In the genomic region with DNA sequence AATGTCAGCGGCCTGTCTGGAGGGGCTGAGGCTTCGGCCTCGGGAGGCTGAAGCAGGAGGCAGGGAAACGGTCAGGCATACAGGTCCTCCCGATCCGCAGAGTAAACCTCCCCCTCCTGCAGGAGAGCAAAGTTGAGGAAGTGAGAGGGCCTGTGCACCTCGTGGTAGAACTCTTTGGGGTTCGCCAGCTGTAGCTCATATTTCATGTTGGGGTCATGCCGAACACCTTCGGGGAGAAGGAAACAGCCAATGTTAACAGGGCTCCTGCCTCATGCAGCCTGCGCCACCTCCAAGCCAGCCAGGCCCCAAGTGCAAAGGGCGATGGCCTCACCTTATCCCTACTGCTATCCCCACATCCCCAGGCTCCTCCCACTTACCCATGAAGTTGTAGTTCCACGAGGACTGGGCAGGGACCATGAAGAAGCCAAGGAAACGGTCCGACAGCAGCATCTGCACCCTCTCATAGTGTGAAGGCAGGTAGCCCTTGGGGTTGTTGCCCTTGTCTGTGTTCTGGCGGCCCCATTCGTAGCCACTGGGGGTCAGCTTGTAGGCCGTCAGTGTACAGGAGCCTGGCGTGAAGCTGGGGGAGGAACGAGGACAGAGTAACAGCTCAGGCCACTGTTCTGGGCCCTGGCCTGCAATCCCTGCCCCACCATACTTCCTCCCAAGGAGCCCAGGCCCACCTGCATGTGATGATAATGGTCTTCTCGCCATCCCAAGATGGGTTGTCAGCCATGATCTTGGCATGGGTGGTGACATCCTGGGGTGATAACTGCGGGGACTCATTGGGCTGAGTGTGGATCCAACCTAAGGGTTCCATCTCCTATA, we compare ENCODE assay signal across 14 cellular contexts. TPM values are rescaled to one million over a fixed set of nuclear protein-coding genes. Genes with fewer than 3 reads are reported as not detected.
A peak's percentile ranks its signal among the peaks of the same experiment; 100 is the strongest.
DNase-seq lines count a peak whose midpoint lies in the region; ATAC-seq and TF ChIP-seq lines count a peak whose summit lies in the region.
"Had no signal": no experiment of that assay in that cellular context is flagged by ENCODE, and none has a peak within 500 bp of the region (broad histone marks: within the 10 kb centered on the region; RNA-seq: fewer than 3 reads in every experiment).

No MANE protein-coding gene starts in this region.

- intact Hi-C loops in CD4-positive, alpha-beta T cell (cut with DNase I, micrococcal nuclease): loop anchor here in 1 of 2 experiments (1.0 kb wide), 1 partner anchor 32 kb away; no protein-coding TSS in a partner anchor
- intact Hi-C loops in esophagus muscularis mucosa (cut with DNase I): no loop called here
- intact Hi-C loops in gastrocnemius medialis (cut with DNase I; ENCODE audit: low total_unique reads): no loop called here

- POLR2A ChIA-PET in CD4-positive, alpha-beta T cell (lab: Charles Lee): interaction anchor here (3.1 to 3.9 kb wide), 3 partner anchors 22 to 135 kb away, joined by 16 to 44 read pairs (median 29); partner anchors contain the start of genes INPP5K, PRPF8 and SLC43A2

- H3K4me1 ChIP-seq in esophagus muscularis mucosa: peaks cover 37 to 46% (median 44%) of the 10 kb centered on the region in 4 donors
- H3K4me1 ChIP-seq in gastrocnemius medialis: peaks cover 30 to 33% of the 10 kb centered on the region in 2 donors
- H3K4me1 ChIP-seq in HAP-1: peaks cover 7% of the 10 kb centered on the region

- no peak overlapping the region for H3K27ac ChIP-seq in CD4-positive, alpha-beta T cell (ENCODE audit: low read depth, low read length)
- peak overlapping the region; percentile 97 to 100 (median 98) for H3K27ac ChIP-seq in esophagus muscularis mucosa (replicated peaks in 1 of 4)
- peak overlapping the region; percentile 95 to 100 (median 99) for H3K27ac ChIP-seq in gastrocnemius medialis

- H3K9me3 ChIP-seq in CD4-positive, alpha-beta T cell (ENCODE audit: control insufficient read depth, low read length): no peaks in the 10 kb centered on the region
- H3K9me3 ChIP-seq in esophagus muscularis mucosa: no peaks in the 10 kb centered on the region
- H3K9me3 ChIP-seq in gastrocnemius medialis: no peaks in the 10 kb centered on the region
- H3K9me3 ChIP-seq in HAP-1: no peaks in the 10 kb centered on the region

- ATAC-seq in CD4-positive, alpha-beta T cell (ENCODE audit: poor library complexity): no peak
- no peak for ATAC-seq in gastrocnemius medialis

- TF ChIP-seq EP300 in esophagus muscularis mucosa (IDR thresholded peaks at IDR 0.05): no peak

- TF ChIP-seq CTCF in CD4-positive, alpha-beta T cell (IDR thresholded peaks at IDR 0.05): no peak
- no peak for TF ChIP-seq CTCF in esophagus muscularis mucosa (IDR thresholded peaks at IDR 0.05)
- no peak for TF ChIP-seq CTCF in gastrocnemius medialis (IDR thresholded peaks at IDR 0.05 in 4 of 5, conservative IDR thresholded peaks at IDR 0.05 in 1 of 5)

- in situ Hi-C loops in gastrocnemius medialis (cut with MboI; ENCODE audit: low sequenced_read_pairs in 4 of 4): loop anchor here (25.0 kb wide), 3 partner anchors 136 to 386 kb away; partner anchors contain the start of genes DPH1 (in 3 of the 4), OVCA2 (in 3 of the 4) and RTN4RL1 (in 3 of the 4)
- in situ Hi-C loops in HAP-1 (cut with MboI; ENCODE audit: low sequenced_read_pairs): no loop called here

- WGBS in esophagus muscularis mucosa: 83% methylated on average over 13 of the region's 22 CpGs

- peak overlapping the region; percentile 34 for H3K4me3 Mint-ChIP-seq in CD4-positive, alpha-beta T cell

- CTCF ChIA-PET in CD4-positive, alpha-beta T cell (lab: Charles Lee): interaction anchor here (1.3 to 2.9 kb wide), 3 partner anchors 10 to 21 kb away, joined by 3 to 8 read pairs (median 3); no protein-coding TSS in a partner anchor

- TF ChIP-seq POLR2A in esophagus muscularis mucosa (IDR thresholded peaks at IDR 0.05; ENCODE audit: low read depth): no peak
- TF ChIP-seq POLR2A in gastrocnemius medialis (IDR thresholded peaks at IDR 0.05): no peak

- H3K36me3 ChIP-seq in esophagus muscularis mucosa: peaks cover 55 to 64% (median 58%) of the 10 kb centered on the region in 4 donors
- peaks cover 9 to 58% of the 10 kb centered on the region in 2 donors for H3K36me3 ChIP-seq in gastrocnemius medialis
- H3K36me3 ChIP-seq in HAP-1 (replicated peaks): peaks cover 61% of the 10 kb centered on the region

- H3K27me3 Mint-ChIP-seq in CD4-positive, alpha-beta T cell: no peaks in the 10 kb centered on the region

- H3K4me1 Mint-ChIP-seq in CD4-positive, alpha-beta T cell (ENCODE audit: low read depth): peaks cover 5% of the 10 kb centered on the region

- DNase-seq in CD4-positive, alpha-beta T cell: no peak
- DNase-seq in OCI-M1 (lab: John Stamatoyannopoulos, UW): peak; percentile 5
- no peak for DNase-seq in esophagus muscularis mucosa (ENCODE audit: extremely low spot score)
- peak in 1 of 2 donors; percentile 29 for DNase-seq in gastrocnemius medialis
- DNase-seq in HAP-1 (ENCODE audit: low spot score in 2 of 2): no peak
- DNase-seq in DMS79 treated with DMSO at 0.1 percent for 48 hours (lab: John Stamatoyannopoulos, UW): no peak
- no peak for DNase-seq in NCI-H146 (lab: John Stamatoyannopoulos, UW)
- DNase-seq in NCI-H1694 treated with DMSO at 0.1 percent for 48 hours (lab: John Stamatoyannopoulos, UW): no peak
- DNase-seq: activated CD4-positive, alpha-beta T cell treated with anti-CD3 and anti-CD28 coated beads, Interleukin-2, amount 50 U/mL, for 48 hours; activated naive CD4-positive, alpha-beta T cell treated with anti-CD3 and anti-CD28 coated beads for 36 hours; mesendoderm; NCI-H1092; NCI-H69 had no signal

- H3K4me3 ChIP-seq in esophagus muscularis mucosa (no peak overlapping the region), gastrocnemius medialis (no peak overlapping the region), HAP-1 (no peak overlapping the region)

- H3K27ac Mint-ChIP-seq in CD4-positive, alpha-beta T cell: peak overlapping the region; percentile 27
- H3K27ac Mint-ChIP-seq: activated naive CD4-positive, alpha-beta T cell treated with anti-CD3 and anti-CD28 coated beads for 36 hours had no signal

- no peaks in the 10 kb centered on the region for H3K27me3 ChIP-seq in CD4-positive, alpha-beta T cell (ENCODE audit: control insufficient read depth, insufficient read depth, low read length)
- H3K27me3 ChIP-seq in esophagus muscularis mucosa: peaks cover 0 to 3% (median 0%) of the 10 kb centered on the region in 4 donors
- H3K27me3 ChIP-seq in gastrocnemius medialis: no peaks in the 10 kb centered on the region
- H3K27me3 ChIP-seq in HAP-1 (ENCODE audit: low read depth): no peaks in the 10 kb centered on the region
- H3K27me3 ChIP-seq: dorsolateral prefrontal cortex had no signal

- no peaks in the 10 kb centered on the region for H3K9me3 Mint-ChIP-seq in CD4-positive, alpha-beta T cell
- H3K9me3 Mint-ChIP-seq: activated naive CD4-positive, alpha-beta T cell treated with anti-CD3 and anti-CD28 coated beads for 36 hours had no signal

- H3K36me3 Mint-ChIP-seq in CD4-positive, alpha-beta T cell (ENCODE audit: low read depth): peaks cover 50% of the 10 kb centered on the region

RNA-seq across cellular contexts. Expression of gene RILP, which starts 1.3 kb away (rescaled TPM):
- 1 to 10 TPM; 1.3 to 1.5 TPM for total RNA-seq in CD4-positive, alpha-beta T cell
- total RNA-seq in esophagus muscularis mucosa (10 to 100 TPM; 15.8 to 41.5 (median 24.0) TPM), gastrocnemius medialis (10 to 100 TPM; 45.5 to 94.7 (median 58.9) TPM)

RNA-seq across cellular contexts. Expression of gene SCARF1, which starts 5.4 kb away (rescaled TPM):
- total RNA-seq in CD4-positive, alpha-beta T cell: under 1 TPM; 0.41 to 0.45 TPM
- total RNA-seq in esophagus muscularis mucosa (10 to 100 TPM in 3 of 4 donors, 1 to 10 TPM in 1; 6.2 to 19.8 (median 12.8) TPM), gastrocnemius medialis (10 to 100 TPM in 1 of 4 donors, 1 to 10 TPM in 3; 4.1 to 15.1 (median 5.7) TPM)

RNA-seq across cellular contexts. Expression of gene SLC43A2, which starts 22.3 kb away (rescaled TPM):
- 10 to 100 TPM in 1 of 2 experiments, 1 to 10 TPM in 1; 9.0 to 10.2 TPM for total RNA-seq in CD4-positive, alpha-beta T cell
- total RNA-seq in esophagus muscularis mucosa (10 to 100 TPM in 3 of 4 donors, 1 to 10 TPM in 1; 7.1 to 20.0 (median 13.7) TPM), gastrocnemius medialis (10 to 100 TPM; 26.9 to 96.9 (median 55.2) TPM)

RNA-seq across cellular contexts. Expression of gene PRPF8, which starts 33.7 kb away (rescaled TPM):
- total RNA-seq in CD4-positive, alpha-beta T cell: 100 to 1,000 TPM; 550 to 572 TPM
- total RNA-seq in esophagus muscularis mucosa (100 to 1,000 TPM; 141 to 187 (median 163) TPM), gastrocnemius medialis (100 to 1,000 TPM; 127 to 261 (median 195) TPM)

RNA-seq across cellular contexts. Expression of gene TLCD2, which starts 59.2 kb away (rescaled TPM):
- total RNA-seq in CD4-positive, alpha-beta T cell: under 1 TPM; 0.19 to 0.34 TPM
- total RNA-seq in esophagus muscularis mucosa (1 to 10 TPM; 4.6 to 7.7 (median 5.5) TPM), gastrocnemius medialis (under 1 TPM; 0.66 to 0.95 (median 0.85) TPM)

Comparison
In these comparisons a context has a peak if more than half of its experiments do, and no peak if none do; other contexts are left out.
1. RNA of gene RILP, which starts 1.3 kb away (total RNA-seq): 45.5 to 94.7 TPM in gastrocnemius medialis and 15.8 to 41.5 TPM in esophagus muscularis mucosa; 1.3 to 1.5 TPM in CD4-positive, alpha-beta T cell; every median in the first group is over 4 times any median in the second.